21 cellular contexts compared by ENCODE assay signal in genomic region chr18:74110983-74111382, GRCh38. TPM values are rescaled to one million over a fixed set of nuclear protein-coding genes. Genes with fewer than 3 reads are reported as not detected.
DNase-seq lines count a peak whose midpoint lies in the region; ATAC-seq, FAIRE-seq and TF ChIP-seq lines count a peak whose summit lies in the region.
"Had no signal": no experiment of that assay in that cellular context is flagged by ENCODE, and none has a peak within 500 bp of the region (broad histone marks: within the 10 kb centered on the region; RNA-seq: fewer than 3 reads in every experiment).

No MANE protein-coding gene starts in this region.

- POLR2A ChIA-PET in activated CD4-positive, alpha-beta memory T cell treated with anti-CD3 and anti-CD28 coated beads for 36 hours (lab: Charles Lee) = no interaction called here

- H3K9ac ChIP-seq in colonic mucosa (ENCODE audit: low read depth in 2 of 2, low read length in 2 of 2) = no peak overlapping the region
- H3K9ac ChIP-seq: BLaER1 treated with 17β-estradiol and CSF1 and Interleukin-3, amounts not matched to agents 10 nM and 100 nM had no signal

- intact Hi-C loops in colonic mucosa (cut with DNase I) = loop anchor here (10.0 kb wide), 1 partner anchor 1346 kb away; no protein-coding TSS in a partner anchor
- intact Hi-C loops in left colon (cut with DNase I, micrococcal nuclease) = no loop called here
- intact Hi-C loops in activated CD4-positive, alpha-beta memory T cell treated with anti-CD3 and anti-CD28 coated beads for 36 hours (cut with micrococcal nuclease) = no loop called here
- intact Hi-C loops in spleen (cut with DNase I; ENCODE audit: low total_unique reads) = no loop called here
- intact Hi-C loops in thyroid gland (cut with DNase I) = no loop called here

- peaks cover 2% of the 10 kb centered on the region for H3K4me1 Mint-ChIP-seq in activated CD4-positive, alpha-beta memory T cell treated with anti-CD3 and anti-CD28 coated beads for 36 hours (ENCODE audit: low read depth)

- H3K36me3 Mint-ChIP-seq in activated CD4-positive, alpha-beta memory T cell treated with anti-CD3 and anti-CD28 coated beads for 36 hours = peaks cover 5% of the 10 kb centered on the region

- TF ChIP-seq CTCF in colonic mucosa (IDR thresholded peaks at IDR 0.05) (no peak), spleen (IDR thresholded peaks at IDR 0.05 in 8 of 11, conservative IDR thresholded peaks at IDR 0.05 in 3 of 11) (no peak), thyroid gland (IDR thresholded peaks at IDR 0.05) (no peak)

- H3K4me3 Mint-ChIP-seq in activated CD4-positive, alpha-beta memory T cell treated with anti-CD3 and anti-CD28 coated beads for 36 hours = no peak overlapping the region
- H3K4me3 Mint-ChIP-seq: B cell; CD4-positive, alpha-beta T cell; CD8-positive, alpha-beta T cell had no signal

- H3K4me1 ChIP-seq in colonic mucosa (no peaks in the 10 kb centered on the region), small intestine (ENCODE audit: control insufficient read depth in 2 of 2, insufficient read depth in 1 of 2, low read depth in 1 of 2, low read length in 1 of 2) (no peaks in the 10 kb centered on the region), spleen (peaks cover 0 to 5% (median 0%) of the 10 kb centered on the region in 6 donors), thyroid gland (no peaks in the 10 kb centered on the region)
- H3K4me1 ChIP-seq: A549, Caco-2 had no signal

- H3K36me3 ChIP-seq in colonic mucosa (no peaks in the 10 kb centered on the region), small intestine (ENCODE audit: control insufficient read depth in 2 of 2, insufficient read depth in 2 of 2, low read length in 2 of 2) (no peaks in the 10 kb centered on the region), spleen (no peaks in the 10 kb centered on the region), thyroid gland (no peaks in the 10 kb centered on the region)
- H3K36me3 ChIP-seq: BLaER1 treated with 17β-estradiol and CSF1 and Interleukin-3, amounts not matched to agents 10 nM and 100 nM had no signal

- H3K9me3 Mint-ChIP-seq in activated CD4-positive, alpha-beta memory T cell treated with anti-CD3 and anti-CD28 coated beads for 36 hours = peaks cover 21% of the 10 kb centered on the region

- CTCF ChIA-PET in activated CD4-positive, alpha-beta memory T cell treated with anti-CD3 and anti-CD28 coated beads for 36 hours (lab: Charles Lee) = interaction anchor here (0.6 kb wide), 1 partner anchor 432 kb away, joined by 4 read pairs; no protein-coding TSS in a partner anchor

- no peak for TF ChIP-seq POLR2A in spleen (IDR thresholded peaks at IDR 0.05)
- no peak for TF ChIP-seq POLR2A in thyroid gland (IDR thresholded peaks at IDR 0.05)

- no peak overlapping the region for H3K27ac Mint-ChIP-seq in activated CD4-positive, alpha-beta memory T cell treated with anti-CD3 and anti-CD28 coated beads for 36 hours
- H3K27ac Mint-ChIP-seq: B cell; CD4-positive, alpha-beta T cell; CD8-positive, alpha-beta T cell had no signal

- H3K4me3 ChIP-seq in colonic mucosa = no peak overlapping the region
- H3K4me3 ChIP-seq in small intestine (ENCODE audit: low read depth in 1 of 2, low read length in 2 of 2) = no peak overlapping the region
- H3K4me3 ChIP-seq in spleen = no peak overlapping the region
- no peak overlapping the region for H3K4me3 ChIP-seq in thyroid gland (replicated peaks in 1 of 3)
- H3K4me3 ChIP-seq: A549; BLaER1 treated with 17β-estradiol and CSF1 and Interleukin-3, amounts not matched to agents 10 nM and 100 nM had no signal

- no peak for FAIRE-seq in small intestine (lab: Jason Lieb, UNC)
- FAIRE-seq: A549, G401.6, GM12891, GM19239 had no signal

- ATAC-seq in left colon = peak; percentile 99
- ATAC-seq: A549; CD8-positive, alpha-beta T cell had no signal

- 22 to 64% (median 33%) methylated on average over 4 of the region's 4 CpGs for WGBS in small intestine, 3 donors
- 81 to 96% (median 87%) methylated on average over 4 of the region's 4 CpGs for WGBS in spleen, 5 donors
- 87 to 89% methylated on average over 4 of the region's 4 CpGs for WGBS in thyroid gland, 2 donors

- DNase-seq in colonic mucosa (peak; percentile 32), left colon (peak; percentile 29 to 49), small intestine (peak; percentile 31), spleen (no peak), thyroid gland (no peak)
- DNase-seq in activated CD4-positive, alpha-beta memory T cell treated with anti-CD3 and anti-CD28 coated beads for 36 hours = no peak
- DNase-seq: AML-193; Calu3; CD4-positive, alpha-beta T cell; CD8-positive, alpha-beta T cell; DMS79 treated with DMSO at 0.1 percent for 48 hours; GF-D8 had no signal

- no peaks in the 10 kb centered on the region for H3K27me3 Mint-ChIP-seq in activated CD4-positive, alpha-beta memory T cell treated with anti-CD3 and anti-CD28 coated beads for 36 hours
- H3K27me3 Mint-ChIP-seq: B cell; CD4-positive, alpha-beta T cell had no signal

- H3K27me3 ChIP-seq in colonic mucosa (no peaks in the 10 kb centered on the region), small intestine (ENCODE audit: control insufficient read depth in 2 of 2, insufficient read depth in 2 of 2, low read length in 2 of 2) (no peaks in the 10 kb centered on the region), spleen (replicated peaks in 1 of 7) (no peaks in the 10 kb centered on the region), thyroid gland (no peaks in the 10 kb centered on the region)
- H3K27me3 ChIP-seq: BLaER1 treated with 17β-estradiol and CSF1 and Interleukin-3, amounts not matched to agents 10 nM and 100 nM had no signal

- H3K27ac ChIP-seq in colonic mucosa = no peak overlapping the region
- H3K27ac ChIP-seq in small intestine (ENCODE audit: low read depth in 1 of 2, low read length in 1 of 2) = no peak overlapping the region
- H3K27ac ChIP-seq in spleen = no peak overlapping the region
- no peak overlapping the region for H3K27ac ChIP-seq in thyroid gland
- H3K27ac ChIP-seq: 22Rv1; A549; BLaER1 treated with 17β-estradiol and CSF1 and Interleukin-3, amounts not matched to agents 10 nM and 100 nM; C4-2B had no signal

- no peaks in the 10 kb centered on the region for H3K9me3 ChIP-seq in colonic mucosa
- H3K9me3 ChIP-seq in small intestine (ENCODE audit: control insufficient read depth, low read depth) = no peaks in the 10 kb centered on the region
- H3K9me3 ChIP-seq in spleen = peaks cover 0 to 39% (median 24%) of the 10 kb centered on the region in 8 donors
- H3K9me3 ChIP-seq in thyroid gland = no peaks in the 10 kb centered on the region
- H3K9me3 ChIP-seq: A549, Caco-2 had no signal

RNA-seq across cellular contexts. Expression of gene FBXO15, which starts 36.7 kb away (rescaled TPM):
- total RNA-seq in colonic mucosa = not detected
- under 1 TPM in 1 of 2 donors, not detected in 1; 0.42 TPM for total RNA-seq in left colon
- polyA plus RNA-seq in small intestine = under 1 TPM in 1 of 3 donors, not detected in 2; 0.28 TPM
- total RNA-seq in activated CD4-positive, alpha-beta memory T cell treated with anti-CD3 and anti-CD28 coated beads for 36 hours = under 1 TPM; 0.67 to 0.75 TPM
- total RNA-seq in spleen = 1 to 10 TPM in 2 of 7 donors, under 1 TPM in 5; 0.28 to 1.3 (median 0.77) TPM
- 1 to 10 TPM; 2.5 to 3.5 (median 3.3) TPM for polyA plus RNA-seq in spleen
- total RNA-seq in thyroid gland = 1 to 10 TPM in 1 of 4 donors, under 1 TPM in 3; 0.54 to 1.9 (median 0.72) TPM

RNA-seq across cellular contexts. Expression of gene TIMM21, which starts 37.3 kb away (rescaled TPM):
- 10 to 100 TPM; 29.6 to 45.5 TPM for total RNA-seq in colonic mucosa
- total RNA-seq in left colon = 10 to 100 TPM; 24.7 to 27.5 TPM
- 10 to 100 TPM in 2 of 3 donors, 1 to 10 TPM in 1; 9.2 to 31.2 (median 14.3) TPM for polyA plus RNA-seq in small intestine
- 10 to 100 TPM; 37.1 to 38.3 TPM for total RNA-seq in activated CD4-positive, alpha-beta memory T cell treated with anti-CD3 and anti-CD28 coated beads for 36 hours
- total RNA-seq in spleen = 10 to 100 TPM; 21.7 to 34.7 (median 24.9) TPM
- 10 to 100 TPM; 13.5 to 17.9 (median 16.8) TPM for polyA plus RNA-seq in spleen
- 10 to 100 TPM; 18.2 to 47.0 (median 27.9) TPM for total RNA-seq in thyroid gland

Comparison
In these comparisons a context has a peak if more than half of its experiments do, and no peak if none do; other contexts are left out.
1. DNase-seq: peak in colonic mucosa (single experiment), left colon (2 of 2) and small intestine (single experiment); none in activated CD4-positive, alpha-beta memory T cell treated with anti-CD3 and anti-CD28 coated beads for 36 hours (single experiment), spleen (single experiment) and thyroid gland (0 of 2).